In genomic region chr16:56357765-56358322, GRCh38 we compare ENCODE assay signal across 9 cellular contexts.
DNase-seq lines count a peak whose midpoint lies in the region; ATAC-seq and TF ChIP-seq lines count a peak whose summit lies in the region.
"Had no signal": no experiment of that assay in that cellular context is flagged by ENCODE, and none has a peak within 500 bp of the region (broad histone marks: within the 10 kb centered on the region; RNA-seq: fewer than 3 reads in every experiment).

No MANE protein-coding gene starts in this region.

- H3K27me3 Mint-ChIP-seq in activated naive CD4-positive, alpha-beta T cell treated with anti-CD3 and anti-CD28 coated beads, Interleukin-2, amount 50 U/mL, for 24 hours, result no peaks in the 10 kb centered on the region
- H3K27me3 Mint-ChIP-seq: stimulated activated naive CD8-positive, alpha-beta T cell treated with anti-CD3 and anti-CD28 coated beads, Interleukin-15, amount 100 ng/mL, for 72 hours had no signal

- H3K27ac ChIP-seq in angular gyrus (ENCODE audit: low read depth, low read length) (peak overlapping the region; percentile 69), right lobe of liver (peak overlapping the region in 2 of 3 donors; percentile 34 to 38), vagina (peak overlapping the region; percentile 80)
- H3K27ac ChIP-seq in effector memory CD4-positive, alpha-beta T cell (ENCODE audit: insufficient read depth, low read length, poor library complexity, severe bottlenecking), result no peak overlapping the region

- H3K36me3 Mint-ChIP-seq in activated naive CD4-positive, alpha-beta T cell treated with anti-CD3 and anti-CD28 coated beads, Interleukin-2, amount 50 U/mL, for 24 hours, result peaks cover 1% of the 10 kb centered on the region

- ATAC-seq in right lobe of liver, result peak in 1 of 4 donors; percentile 2
- ATAC-seq in HG03354 (IDR thresholded peaks at IDR 0.05; ENCODE audit: poor library complexity, severe bottlenecking, unreplicated experiment), result no peak

- DNase-seq in activated naive CD4-positive, alpha-beta T cell treated with anti-CD3 and anti-CD28 coated beads, Interleukin-2, amount 50 U/mL, for 16 hours, result no peak
- DNase-seq in right lobe of liver (peak in 2 of 3 donors; percentile 22 to 54), vagina (ENCODE audit: extremely low spot score in 2 of 2) (no peak), SHP77 (lab: John Stamatoyannopoulos, UW) (no peak)
- no peak for DNase-seq in effector memory CD4-positive, alpha-beta T cell

- TF ChIP-seq CTCF in right lobe of liver (IDR thresholded peaks at IDR 0.05) (no peak), vagina (IDR thresholded peaks at IDR 0.05) (no peak)

- peak overlapping the region; percentile 63 for H3K27ac Mint-ChIP-seq in activated naive CD4-positive, alpha-beta T cell treated with anti-CD3 and anti-CD28 coated beads, Interleukin-2, amount 50 U/mL, for 24 hours

- H3K4me1 Mint-ChIP-seq in activated naive CD4-positive, alpha-beta T cell treated with anti-CD3 and anti-CD28 coated beads, Interleukin-2, amount 50 U/mL, for 24 hours, result peaks cover 38% of the 10 kb centered on the region

- peaks cover 0 to 13% (median 0%) of the 10 kb centered on the region in 4 donors for H3K4me1 ChIP-seq in right lobe of liver
- peaks cover 18% of the 10 kb centered on the region for H3K4me1 ChIP-seq in vagina
- no peaks in the 10 kb centered on the region for H3K4me1 ChIP-seq in effector memory CD4-positive, alpha-beta T cell (ENCODE audit: control insufficient read depth, insufficient read depth, low read length, poor library complexity, severe bottlenecking)

- no peaks in the 10 kb centered on the region for H3K9me3 Mint-ChIP-seq in activated naive CD4-positive, alpha-beta T cell treated with anti-CD3 and anti-CD28 coated beads, Interleukin-2, amount 50 U/mL, for 24 hours
- H3K9me3 Mint-ChIP-seq: stimulated activated naive CD8-positive, alpha-beta T cell treated with anti-CD3 and anti-CD28 coated beads, Interleukin-15, amount 100 ng/mL, for 72 hours had no signal

- H3K36me3 ChIP-seq in right lobe of liver (peaks cover 0 to 17% (median 2%) of the 10 kb centered on the region in 4 donors), vagina (peaks cover 0 to 11% of the 10 kb centered on the region in 2 donors)
- H3K36me3 ChIP-seq in effector memory CD4-positive, alpha-beta T cell (ENCODE audit: control insufficient read depth, insufficient read depth, low read length), result peaks cover 10% of the 10 kb centered on the region

- H3K4me3 ChIP-seq in right lobe of liver, result no peak overlapping the region
- H3K4me3 ChIP-seq in vagina, result no peak overlapping the region
- H3K4me3 ChIP-seq in effector memory CD4-positive, alpha-beta T cell (ENCODE audit: insufficient read depth, low read depth, low read length, poor library complexity, severe bottlenecking), result no peak overlapping the region

- 66% methylated on average over 3 of the region's 13 CpGs for WGBS in right lobe of liver (ENCODE audit: insufficient coverage, low coverage, low lambda C conversion rate, missing lambda C conversion rate)

- TF ChIP-seq POLR2A in right lobe of liver (IDR thresholded peaks at IDR 0.05) (no peak), vagina (IDR thresholded peaks at IDR 0.05) (no peak)

- H3K27me3 ChIP-seq in right lobe of liver, result no peaks in the 10 kb centered on the region
- no peaks in the 10 kb centered on the region for H3K27me3 ChIP-seq in vagina
- no peaks in the 10 kb centered on the region for H3K27me3 ChIP-seq in effector memory CD4-positive, alpha-beta T cell (replicated peaks; ENCODE audit: control insufficient read depth, insufficient read depth, low read length, poor library complexity, severe bottlenecking)

- no peaks in the 10 kb centered on the region for H3K9me3 ChIP-seq in right lobe of liver
- H3K9me3 ChIP-seq in vagina, result no peaks in the 10 kb centered on the region
- no peaks in the 10 kb centered on the region for H3K9me3 ChIP-seq in effector memory CD4-positive, alpha-beta T cell (ENCODE audit: control insufficient read depth, low read length)

- H3K4me3 Mint-ChIP-seq in activated naive CD4-positive, alpha-beta T cell treated with anti-CD3 and anti-CD28 coated beads, Interleukin-2, amount 50 U/mL, for 24 hours, result no peak overlapping the region

- intact Hi-C loops in right lobe of liver (cut with DNase I) (no loop called here), vagina (cut with DNase I) (no loop called here)

Comparison
In these comparisons a context has a peak if more than half of its experiments do, and no peak if none do; other contexts are left out.
1. DNase-seq: peak in right lobe of liver (2 of 3); none in activated naive CD4-positive, alpha-beta T cell treated with anti-CD3 and anti-CD28 coated beads, Interleukin-2, amount 50 U/mL, for 16 hours (single experiment), vagina (0 of 2), effector memory CD4-positive, alpha-beta T cell (0 of 3) and SHP77 (0 of 2).